In the genomic region with DNA sequence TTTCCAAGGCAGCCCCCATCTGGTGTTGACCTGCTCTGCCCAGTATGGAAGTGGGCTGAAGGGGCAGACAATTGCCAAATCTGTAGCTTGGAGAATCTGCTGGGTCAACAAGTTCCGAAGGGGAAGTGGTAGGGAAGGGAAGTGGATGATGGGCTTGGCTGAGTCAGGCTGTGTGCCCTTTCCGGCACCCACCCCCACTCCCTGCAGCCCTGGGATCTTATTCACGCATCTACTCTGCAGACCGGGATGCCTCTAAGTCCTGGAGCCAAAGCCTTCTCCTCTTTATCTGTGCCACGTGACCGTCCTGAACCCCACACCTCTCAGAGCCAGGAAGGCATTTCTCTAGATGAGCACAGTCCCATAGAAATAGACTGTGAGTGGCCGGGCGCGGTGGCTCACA, we compare ENCODE assay signal across 1 cellular context.
TF ChIP-seq lines count a peak whose summit lies in the region.

No MANE protein-coding gene starts in this region.

TF ChIP-seq in IMR-90, 13 proteins besides CTCF, POLR2A, EP300 and RAD21:
- no peak for TF ChIP-seq CHD1 (IDR thresholded peaks at IDR 0.05; ENCODE audit: low read depth, low read length)
- no peak for TF ChIP-seq BHLHE40 (IDR thresholded peaks at IDR 0.05; ENCODE audit: low read depth, low read length)
